Comparison of ENCODE assay signal across 10 cellular contexts in genomic region chr18:41767960-41768359, GRCh38.
A peak's percentile ranks its signal among the peaks of the same experiment; 100 is the strongest.
DNase-seq lines count a peak whose midpoint lies in the region; ATAC-seq, FAIRE-seq and TF ChIP-seq lines count a peak whose summit lies in the region.
"Had no signal": no experiment of that assay in that cellular context is flagged by ENCODE, and none has a peak within 500 bp of the region (broad histone marks: within the 10 kb centered on the region; RNA-seq: fewer than 3 reads in every experiment).

No MANE protein-coding gene starts in this region.

- H3K27ac Mint-ChIP-seq in WTC11: no peak overlapping the region
- H3K27ac Mint-ChIP-seq: mesothelial cell of epicardium had no signal

- H3K4me1 Mint-ChIP-seq in WTC11: peaks cover 15% of the 10 kb centered on the region
- H3K4me1 Mint-ChIP-seq: mesothelial cell of epicardium had no signal

- peak; percentile 33 for FAIRE-seq in islet of Langerhans (lab: Jason Lieb, UNC)

- no peaks in the 10 kb centered on the region for H3K36me3 Mint-ChIP-seq in WTC11
- H3K36me3 Mint-ChIP-seq: mesothelial cell of epicardium had no signal

- H3K9me3 Mint-ChIP-seq in WTC11: no peaks in the 10 kb centered on the region
- H3K9me3 Mint-ChIP-seq: mesothelial cell of epicardium had no signal

- peak; percentile 48 for DNase-seq in COLO829 (ENCODE audit: low spot score)
- DNase-seq in WTC11 (ENCODE audit: low spot score): peak; percentile 10
- no peak for DNase-seq in NCI-H2081 treated with DMSO at 0.1 percent for 48 hours (lab: John Stamatoyannopoulos, UW)
- no peak for DNase-seq in inferior parietal cortex (ENCODE audit: extremely low spot score)
- no peak for DNase-seq in AG08396 (ENCODE audit: low spot score)
- DNase-seq: effector CD8-positive, alpha-beta T cell had no signal

- CTCF ChIA-PET in WTC11 (lab: Charles Lee): no interaction called here

- H3K4me3 Mint-ChIP-seq in WTC11: no peak overlapping the region
- H3K4me3 Mint-ChIP-seq: mesothelial cell of epicardium had no signal

- POLR2A ChIA-PET in WTC11 (lab: Charles Lee): no interaction called here

- no peak for TF ChIP-seq CTCF in WTC11 (IDR thresholded peaks at IDR 0.05)

- ATAC-seq in HG03565 (IDR thresholded peaks at IDR 0.05; ENCODE audit: unreplicated experiment) (peak; percentile 40), WTC11 (peak; percentile 73), GM21619 (IDR thresholded peaks at IDR 0.05; ENCODE audit: unreplicated experiment) (no peak)

- H3K27me3 Mint-ChIP-seq in WTC11 (ENCODE audit: low read depth): no peaks in the 10 kb centered on the region

TF ChIP-seq in WTC11, 78 proteins besides CTCF, POLR2A, EP300 and RAD21:
- TF ChIP-seq ZNF396 (CRISPR knock-in tag; IDR thresholded peaks at IDR 0.05; ENCODE audit: borderline replicate concordance) (no peak), ETV6 (CRISPR knock-in tag; IDR thresholded peaks at IDR 0.05) (no peak), USF1 (CRISPR knock-in tag; IDR thresholded peaks at IDR 0.05) (no peak)
- TF ChIP-seq, protein P1, sequence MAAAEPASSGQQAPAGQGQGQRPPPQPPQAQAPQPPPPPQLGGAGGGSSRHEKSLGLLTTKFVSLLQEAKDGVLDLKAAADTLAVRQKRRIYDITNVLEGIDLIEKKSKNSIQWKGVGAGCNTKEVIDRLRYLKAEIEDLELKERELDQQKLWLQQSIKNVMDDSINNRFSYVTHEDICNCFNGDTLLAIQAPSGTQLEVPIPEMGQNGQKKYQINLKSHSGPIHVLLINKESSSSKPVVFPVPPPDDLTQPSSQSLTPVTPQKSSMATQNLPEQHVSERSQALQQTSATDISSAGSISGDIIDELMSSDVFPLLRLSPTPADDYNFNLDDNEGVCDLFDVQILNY (CRISPR knock-in tag; IDR thresholded peaks at IDR 0.05): no peak
- TF ChIP-seq, protein P2, sequence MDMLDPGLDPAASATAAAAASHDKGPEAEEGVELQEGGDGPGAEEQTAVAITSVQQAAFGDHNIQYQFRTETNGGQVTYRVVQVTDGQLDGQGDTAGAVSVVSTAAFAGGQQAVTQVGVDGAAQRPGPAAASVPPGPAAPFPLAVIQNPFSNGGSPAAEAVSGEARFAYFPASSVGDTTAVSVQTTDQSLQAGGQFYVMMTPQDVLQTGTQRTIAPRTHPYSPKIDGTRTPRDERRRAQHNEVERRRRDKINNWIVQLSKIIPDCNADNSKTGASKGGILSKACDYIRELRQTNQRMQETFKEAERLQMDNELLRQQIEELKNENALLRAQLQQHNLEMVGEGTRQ (CRISPR knock-in tag; IDR thresholded peaks at IDR 0.05): no peak

Comparison
In these comparisons a context has a peak if more than half of its experiments do, and no peak if none do; other contexts are left out.
1. DNase-seq: peak in COLO829 (single experiment) and WTC11 (single experiment); none in NCI-H2081 treated with DMSO at 0.1 percent for 48 hours (single experiment), inferior parietal cortex (single experiment) and AG08396 (single experiment).